ENCODE assay signal across 1 cellular context in genomic region chr13:44035400-44035799, GRCh38.
TF ChIP-seq lines count a peak whose summit lies in the region.

No MANE protein-coding gene starts in this region.

TF ChIP-seq in WTC11, 78 proteins besides CTCF, POLR2A, EP300 and RAD21 (continued from another document):
- TF ChIP-seq, protein P1, sequence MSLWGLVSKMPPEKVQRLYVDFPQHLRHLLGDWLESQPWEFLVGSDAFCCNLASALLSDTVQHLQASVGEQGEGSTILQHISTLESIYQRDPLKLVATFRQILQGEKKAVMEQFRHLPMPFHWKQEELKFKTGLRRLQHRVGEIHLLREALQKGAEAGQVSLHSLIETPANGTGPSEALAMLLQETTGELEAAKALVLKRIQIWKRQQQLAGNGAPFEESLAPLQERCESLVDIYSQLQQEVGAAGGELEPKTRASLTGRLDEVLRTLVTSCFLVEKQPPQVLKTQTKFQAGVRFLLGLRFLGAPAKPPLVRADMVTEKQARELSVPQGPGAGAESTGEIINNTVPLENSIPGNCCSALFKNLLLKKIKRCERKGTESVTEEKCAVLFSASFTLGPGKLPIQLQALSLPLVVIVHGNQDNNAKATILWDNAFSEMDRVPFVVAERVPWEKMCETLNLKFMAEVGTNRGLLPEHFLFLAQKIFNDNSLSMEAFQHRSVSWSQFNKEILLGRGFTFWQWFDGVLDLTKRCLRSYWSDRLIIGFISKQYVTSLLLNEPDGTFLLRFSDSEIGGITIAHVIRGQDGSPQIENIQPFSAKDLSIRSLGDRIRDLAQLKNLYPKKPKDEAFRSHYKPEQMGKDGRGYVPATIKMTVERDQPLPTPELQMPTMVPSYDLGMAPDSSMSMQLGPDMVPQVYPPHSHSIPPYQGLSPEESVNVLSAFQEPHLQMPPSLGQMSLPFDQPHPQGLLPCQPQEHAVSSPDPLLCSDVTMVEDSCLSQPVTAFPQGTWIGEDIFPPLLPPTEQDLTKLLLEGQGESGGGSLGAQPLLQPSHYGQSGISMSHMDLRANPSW (CRISPR knock-in tag; conservative IDR thresholded peaks at IDR 0.05; ENCODE audit: low read depth): no peak
- TF ChIP-seq ESRRA (CRISPR knock-in tag; IDR thresholded peaks at IDR 0.05; ENCODE audit: borderline replicate concordance): no peak
- no peak for TF ChIP-seq SMAD3 (CRISPR knock-in tag; IDR thresholded peaks at IDR 0.05; ENCODE audit: borderline replicate concordance)
- TF ChIP-seq, protein P2, sequence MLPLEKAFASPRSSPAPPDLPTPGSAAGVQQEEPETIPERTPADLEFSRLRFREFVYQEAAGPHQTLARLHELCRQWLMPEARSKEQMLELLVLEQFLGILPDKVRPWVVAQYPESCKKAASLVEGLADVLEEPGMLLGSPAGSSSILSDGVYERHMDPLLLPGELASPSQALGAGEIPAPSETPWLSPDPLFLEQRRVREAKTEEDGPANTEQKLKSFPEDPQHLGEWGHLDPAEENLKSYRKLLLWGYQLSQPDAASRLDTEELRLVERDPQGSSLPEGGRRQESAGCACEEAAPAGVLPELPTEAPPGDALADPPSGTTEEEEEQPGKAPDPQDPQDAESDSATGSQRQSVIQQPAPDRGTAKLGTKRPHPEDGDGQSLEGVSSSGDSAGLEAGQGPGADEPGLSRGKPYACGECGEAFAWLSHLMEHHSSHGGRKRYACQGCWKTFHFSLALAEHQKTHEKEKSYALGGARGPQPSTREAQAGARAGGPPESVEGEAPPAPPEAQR (CRISPR knock-in tag; IDR thresholded peaks at IDR 0.05): no peak
- TF ChIP-seq GRHL2 (CRISPR knock-in tag; IDR thresholded peaks at IDR 0.05; ENCODE audit: insufficient replicate concordance, severe bottlenecking): no peak
- no peak for TF ChIP-seq GTF2I (CRISPR knock-in tag; conservative IDR thresholded peaks at IDR 0.05)
